ENCODE assay signal across 10 cellular contexts in genomic region chr7:147432068-147432467, GRCh38.
DNase-seq lines count a peak whose midpoint lies in the region; ATAC-seq, FAIRE-seq and TF ChIP-seq lines count a peak whose summit lies in the region.
"Had no signal": no experiment of that assay in that cellular context is flagged by ENCODE, and none has a peak within 500 bp of the region (broad histone marks: within the 10 kb centered on the region; RNA-seq: fewer than 3 reads in every experiment).

No MANE protein-coding gene starts in this region.

- no peak overlapping the region for H3K27ac Mint-ChIP-seq in stimulated activated effector memory CD8-positive, alpha-beta T cell treated with anti-CD3 and anti-CD28 coated beads, Interleukin-12 subunit alpha, Interleukin-12 subunit beta, amount 100 ng/mL, for 72 hours

- ATAC-seq in stimulated activated effector memory CD8-positive, alpha-beta T cell treated with anti-CD3 and anti-CD28 coated beads, Interleukin-12 subunit alpha, Interleukin-12 subunit beta, amount 100 ng/mL, for 72 hours = no peak
- ATAC-seq in GM21576 (IDR thresholded peaks at IDR 0.05; ENCODE audit: unreplicated experiment) = no peak

- H3K4me1 ChIP-seq in H1 (replicated peaks in 1 of 4; ENCODE audit: control insufficient read depth in 3 of 4, insufficient read depth in 4 of 4, low read length in 3 of 4) = no peaks in the 10 kb centered on the region
- H3K4me1 ChIP-seq in osteoblast (ENCODE audit: insufficient read depth, low read length) = peaks cover 7% of the 10 kb centered on the region

- H2BK20ac ChIP-seq in H1 (ENCODE audit: low read length) = no peak overlapping the region

- no peak overlapping the region for H3K27ac ChIP-seq in H1 (ENCODE audit: low read depth, low read length)
- H3K27ac ChIP-seq in osteoblast (ENCODE audit: low read depth, low read length) = peak overlapping the region; percentile 43
- H3K27ac ChIP-seq: neutrophil had no signal

- TF ChIP-seq CTCF in H1 (IDR thresholded peaks at IDR 0.05; ENCODE audit: control extremely low read depth in 1 of 3, insufficient read depth in 1 of 3, low read depth in 1 of 3, low read length in 3 of 3) = peak; percentile 20 to 69 (median 66)
- TF ChIP-seq CTCF in osteoblast (IDR thresholded peaks at IDR 0.05; ENCODE audit: extremely low read depth, low read depth, low read length) = peak; percentile 67

- H2BK120ac ChIP-seq in H1 (replicated peaks; ENCODE audit: low read depth, low read length) = no peak overlapping the region

- TF ChIP-seq EP300 in H1 (IDR thresholded peaks at IDR 0.05; ENCODE audit: borderline replicate concordance in 1 of 2, low read depth in 2 of 2, low read length in 2 of 2) = no peak

- no peak overlapping the region for H3K4me3 ChIP-seq in H1 (ENCODE audit: extremely low read depth in 1 of 4, insufficient read depth in 2 of 4, low read depth in 3 of 4, low read length in 4 of 4)
- no peak overlapping the region for H3K4me3 ChIP-seq in osteoblast (ENCODE audit: insufficient read depth, low read length)

- no peaks in the 10 kb centered on the region for H3K79me1 ChIP-seq in H1 (ENCODE audit: low read depth, low read length)

- H2AFZ ChIP-seq in H1 (ENCODE audit: low read length) (no peak overlapping the region), osteoblast (ENCODE audit: low read length) (peak overlapping the region; percentile 57)

- peak; percentile 85 to 91 for TF ChIP-seq RAD21 in H1 (IDR thresholded peaks at IDR 0.05 in 1 of 2, conservative IDR thresholded peaks at IDR 0.05 in 1 of 2; ENCODE audit: low read depth in 2 of 2, low read length in 2 of 2)

- H4K5ac ChIP-seq in H1 (ENCODE audit: insufficient read length, low read depth, low read length) = no peak overlapping the region

- H4K91ac ChIP-seq in H1 (replicated peaks; ENCODE audit: insufficient read length, low read length) = no peak overlapping the region

- H3K79me2 ChIP-seq in H1 (ENCODE audit: control insufficient read depth in 1 of 2, insufficient read depth in 2 of 2, low read length in 2 of 2) (no peaks in the 10 kb centered on the region), osteoblast (ENCODE audit: insufficient read depth, low read length) (no peaks in the 10 kb centered on the region)

- no peak for TF ChIP-seq POLR2A in H1 (IDR thresholded peaks at IDR 0.05; ENCODE audit: control extremely low read depth in 1 of 2, low read depth in 2 of 2, low read length in 2 of 2)

- H3K4me1 Mint-ChIP-seq in stimulated activated effector memory CD8-positive, alpha-beta T cell treated with anti-CD3 and anti-CD28 coated beads, Interleukin-12 subunit alpha, Interleukin-12 subunit beta, amount 100 ng/mL, for 72 hours = no peaks in the 10 kb centered on the region

- no peak overlapping the region for H2BK5ac ChIP-seq in H1 (ENCODE audit: low read depth, low read length)

- no peak overlapping the region for H4K8ac ChIP-seq in H1 (ENCODE audit: extremely low read depth, insufficient read depth, low read length)

- H3K9me3 Mint-ChIP-seq in stimulated activated effector memory CD8-positive, alpha-beta T cell treated with anti-CD3 and anti-CD28 coated beads, Interleukin-12 subunit alpha, Interleukin-12 subunit beta, amount 100 ng/mL, for 72 hours = peaks cover 24% of the 10 kb centered on the region

- H3K4me2 ChIP-seq in H1 (ENCODE audit: insufficient read depth in 1 of 2, low read depth in 2 of 2, low read length in 2 of 2) (no peak overlapping the region), osteoblast (ENCODE audit: insufficient read depth, low read length) (no peak overlapping the region)

- H3K56ac ChIP-seq in H1 (replicated peaks; ENCODE audit: insufficient read length, low read depth, low read length) = no peak overlapping the region

- H4K20me1 ChIP-seq in H1 (replicated peaks in 1 of 2; ENCODE audit: control insufficient read depth in 1 of 2, insufficient read depth in 2 of 2, low read length in 2 of 2) = no peaks in the 10 kb centered on the region
- no peaks in the 10 kb centered on the region for H4K20me1 ChIP-seq in osteoblast (ENCODE audit: insufficient read depth, low read length)

- DNase-seq in EL (peak; percentile 44), NCI-H2227 (lab: John Stamatoyannopoulos, UW; ENCODE audit: unreplicated experiment) (peak; percentile 35), H1 (ENCODE audit: low read depth in 1 of 2, low spot score in 2 of 2) (no peak), osteoblast (ENCODE audit: insufficient read length, low spot score, missing footprints) (no peak), AG08396 (ENCODE audit: low spot score) (no peak)
- DNase-seq in stimulated activated effector memory CD8-positive, alpha-beta T cell treated with anti-CD3 and anti-CD28 coated beads, Interleukin-12 subunit alpha, Interleukin-12 subunit beta, amount 100 ng/mL, for 72 hours (ENCODE audit: low spot score in 2 of 2) = no peak
- no peak for DNase-seq in activated T-cell treated with anti-CD3 and anti-CD28 coated beads, Interleukin-2, amount 50 U/mL, for 1 hour
- DNase-seq: activated CD4-positive, CD25-positive, alpha-beta regulatory T cell treated with anti-CD3 and anti-CD28 coated beads, Interleukin-2, amount 50 U/mL, for 72 hours had no signal

- H2BK12ac ChIP-seq in H1 (ENCODE audit: low read depth, low read length) = no peak overlapping the region

- no peaks in the 10 kb centered on the region for H3K36me3 ChIP-seq in H1 (ENCODE audit: control insufficient read depth in 2 of 4, insufficient read depth in 4 of 4, low read length in 3 of 4)
- H3K36me3 ChIP-seq in osteoblast (ENCODE audit: insufficient read depth, low read length) = no peaks in the 10 kb centered on the region
- H3K36me3 ChIP-seq: neutrophil had no signal

- no peak overlapping the region for H3K4ac ChIP-seq in H1 (replicated peaks; ENCODE audit: insufficient read length, low read depth, low read length)

- H3K9me3 ChIP-seq in H1 (ENCODE audit: insufficient read depth in 2 of 2, low read depth in 1 of 2, low read length in 1 of 2) = no peaks in the 10 kb centered on the region
- H3K9me3 ChIP-seq in osteoblast (ENCODE audit: low read depth, low read length) = no peaks in the 10 kb centered on the region
- H3K9me3 ChIP-seq: neutrophil had no signal

- no peaks in the 10 kb centered on the region for H3K23me2 ChIP-seq in H1 (ENCODE audit: low read depth, low read length)

- H2AK5ac ChIP-seq in H1 (ENCODE audit: low read depth, low read length) = no peak overlapping the region

- peaks cover 9 to 45% (median 28%) of the 10 kb centered on the region in 4 experiments for H3K27me3 ChIP-seq in H1 (replicated peaks in 1 of 4; ENCODE audit: control insufficient read depth in 3 of 4, extremely low read depth in 1 of 4, insufficient read depth in 3 of 4, low read length in 3 of 4)
- no peaks in the 10 kb centered on the region for H3K27me3 ChIP-seq in osteoblast (ENCODE audit: insufficient read depth, low read length)
- H3K27me3 ChIP-seq: neutrophil had no signal

- H3K9ac ChIP-seq in H1 (replicated peaks in 1 of 4; ENCODE audit: extremely low read depth in 1 of 4, low read depth in 3 of 4, low read length in 3 of 4) = no peak overlapping the region

- FAIRE-seq in H1 (lab: Jason Lieb, UNC) = peak; percentile 48

- no peak overlapping the region for H3K4me3 Mint-ChIP-seq in stimulated activated effector memory CD8-positive, alpha-beta T cell treated with anti-CD3 and anti-CD28 coated beads, Interleukin-12 subunit alpha, Interleukin-12 subunit beta, amount 100 ng/mL, for 72 hours

- no peaks in the 10 kb centered on the region for H3K36me3 Mint-ChIP-seq in stimulated activated effector memory CD8-positive, alpha-beta T cell treated with anti-CD3 and anti-CD28 coated beads, Interleukin-12 subunit alpha, Interleukin-12 subunit beta, amount 100 ng/mL, for 72 hours

- POLR2A ChIA-PET in H1 (lab: Charles Lee; ENCODE audit: partially characterized antibody) = no interaction called here

- no peak overlapping the region for H3K14ac ChIP-seq in H1 (ENCODE audit: insufficient read length)

- H3K18ac ChIP-seq in H1 (ENCODE audit: extremely low read depth, low read length) = no peak overlapping the region

- CTCF ChIA-PET in H1 (lab: Charles Lee; ENCODE audit: partially characterized antibody) = interaction anchor here (0.6 to 2.1 kb wide), 25 partner anchors 9 to 827 kb away, joined by 3 to 9 read pairs (median 4); no protein-coding TSS in a partner anchor

- no peak overlapping the region for H3K23ac ChIP-seq in H1 (ENCODE audit: insufficient read length)

- WGBS in H1 (ENCODE audit: extremely low coverage in 1 of 2, insufficient coverage in 1 of 2, insufficient read length in 1 of 2, insufficient replicate concordance in 2 of 2, low coverage in 1 of 2, low lambda C conversion rate in 2 of 2, missing lambda C conversion rate in 1 of 2), 2 experiments = 70% methylated on average over 2 of the region's 2 CpGs; no CpG with 5 or more reads in 1 of the 2 experiments

- no peak overlapping the region for H2BK15ac ChIP-seq in H1 (ENCODE audit: low read length)

TF ChIP-seq in H1, 55 proteins besides CTCF, POLR2A, EP300 and RAD21:
- peak; percentile 78 for TF ChIP-seq CEBPB (IDR thresholded peaks at IDR 0.05; ENCODE audit: low read depth, low read length)
- no peak for TF ChIP-seq KDM5A (IDR thresholded peaks at IDR 0.05; ENCODE audit: low read length)
- TF ChIP-seq NRF1 (IDR thresholded peaks at IDR 0.05; ENCODE audit: low read depth, low read length) = no peak
- no peak for TF ChIP-seq KDM4A (IDR thresholded peaks at IDR 0.05; ENCODE audit: low read depth, low read length, severe bottlenecking)
- TF ChIP-seq TEAD4 (IDR thresholded peaks at IDR 0.05; ENCODE audit: low read depth, low read length) = peak; percentile 27; the same call in 1 of the 2 replicates
- TF ChIP-seq HDAC6 (IDR thresholded peaks at IDR 0.05; ENCODE audit: low read depth, low read length) = no peak
- no peak for TF ChIP-seq ATF3 (IDR thresholded peaks at IDR 0.05; ENCODE audit: insufficient read depth, low read depth, low read length)
- no peak for TF ChIP-seq BRCA1 (IDR thresholded peaks at IDR 0.05; ENCODE audit: low read depth, low read length)
- TF ChIP-seq TAF1 (IDR thresholded peaks at IDR 0.05; ENCODE audit: low read depth, low read length) = no peak
- no peak for TF ChIP-seq CBX8 (IDR thresholded peaks at IDR 0.05; ENCODE audit: borderline replicate concordance, low read depth, low read length)
- TF ChIP-seq ZNF274 (IDR thresholded peaks at IDR 0.05; ENCODE audit: borderline replicate concordance, extremely low read depth, low read length) = no peak
- TF ChIP-seq MAFK (IDR thresholded peaks at IDR 0.05; ENCODE audit: low read depth, low read length) = no peak

Comparison
In these comparisons a context has a peak if more than half of its experiments do, and no peak if none do; other contexts are left out.
1. DNase-seq: peak in EL (single experiment) and NCI-H2227 (single experiment); none in H1 (0 of 2), osteoblast (single experiment), AG08396 (single experiment), stimulated activated effector memory CD8-positive, alpha-beta T cell treated with anti-CD3 and anti-CD28 coated beads, Interleukin-12 subunit alpha, Interleukin-12 subunit beta, amount 100 ng/mL, for 72 hours (0 of 2) and activated T-cell treated with anti-CD3 and anti-CD28 coated beads, Interleukin-2, amount 50 U/mL, for 1 hour (single experiment).